2 cellular contexts compared by ENCODE assay signal in the genomic region with DNA sequence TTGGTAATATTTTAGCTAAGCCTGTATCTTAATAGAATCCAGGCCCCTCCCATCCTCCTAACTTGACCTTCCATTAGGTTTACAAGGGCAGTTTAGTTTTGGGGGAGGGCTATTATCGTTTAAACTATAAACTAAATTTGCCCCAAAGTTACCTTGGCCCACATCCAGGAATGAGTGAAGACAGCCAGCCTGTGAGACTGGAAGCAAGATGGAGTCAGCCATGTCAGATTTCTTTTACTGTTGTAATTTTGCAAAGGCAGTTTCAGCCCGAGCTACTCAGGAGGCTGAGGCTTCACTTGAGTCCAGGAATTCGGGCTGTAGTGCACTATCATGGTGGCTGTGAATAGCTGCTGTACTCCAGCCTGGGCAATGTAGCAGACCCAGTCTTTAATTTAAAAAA.
TF ChIP-seq lines count a peak whose summit lies in the region.

No MANE protein-coding gene starts in this region.

TF ChIP-seq in HCT116, 20 proteins besides CTCF, POLR2A, EP300 and RAD21 (continued from another document):
- no peak for TF ChIP-seq YY1 (IDR thresholded peaks at IDR 0.05; ENCODE audit: extremely low read depth, insufficient replicate concordance, low read depth, low read length)
- no peak for TF ChIP-seq FOSL1 (IDR thresholded peaks at IDR 0.05; ENCODE audit: low read depth)
- TF ChIP-seq, protein P1, sequence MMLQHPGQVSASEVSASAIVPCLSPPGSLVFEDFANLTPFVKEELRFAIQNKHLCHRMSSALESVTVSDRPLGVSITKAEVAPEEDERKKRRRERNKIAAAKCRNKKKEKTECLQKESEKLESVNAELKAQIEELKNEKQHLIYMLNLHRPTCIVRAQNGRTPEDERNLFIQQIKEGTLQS (IDR thresholded peaks at IDR 0.05) = no peak
- no peak for TF ChIP-seq MAX (IDR thresholded peaks at IDR 0.05)
- no peak for TF ChIP-seq EZH2 (IDR thresholded peaks at IDR 0.05)
- TF ChIP-seq SP1 (IDR thresholded peaks at IDR 0.05; ENCODE audit: low read depth) = no peak
- TF ChIP-seq JUND (IDR thresholded peaks at IDR 0.05) = no peak
- TF ChIP-seq EGR1 (IDR thresholded peaks at IDR 0.05; ENCODE audit: low read depth) = no peak
- TF ChIP-seq, protein P2, sequence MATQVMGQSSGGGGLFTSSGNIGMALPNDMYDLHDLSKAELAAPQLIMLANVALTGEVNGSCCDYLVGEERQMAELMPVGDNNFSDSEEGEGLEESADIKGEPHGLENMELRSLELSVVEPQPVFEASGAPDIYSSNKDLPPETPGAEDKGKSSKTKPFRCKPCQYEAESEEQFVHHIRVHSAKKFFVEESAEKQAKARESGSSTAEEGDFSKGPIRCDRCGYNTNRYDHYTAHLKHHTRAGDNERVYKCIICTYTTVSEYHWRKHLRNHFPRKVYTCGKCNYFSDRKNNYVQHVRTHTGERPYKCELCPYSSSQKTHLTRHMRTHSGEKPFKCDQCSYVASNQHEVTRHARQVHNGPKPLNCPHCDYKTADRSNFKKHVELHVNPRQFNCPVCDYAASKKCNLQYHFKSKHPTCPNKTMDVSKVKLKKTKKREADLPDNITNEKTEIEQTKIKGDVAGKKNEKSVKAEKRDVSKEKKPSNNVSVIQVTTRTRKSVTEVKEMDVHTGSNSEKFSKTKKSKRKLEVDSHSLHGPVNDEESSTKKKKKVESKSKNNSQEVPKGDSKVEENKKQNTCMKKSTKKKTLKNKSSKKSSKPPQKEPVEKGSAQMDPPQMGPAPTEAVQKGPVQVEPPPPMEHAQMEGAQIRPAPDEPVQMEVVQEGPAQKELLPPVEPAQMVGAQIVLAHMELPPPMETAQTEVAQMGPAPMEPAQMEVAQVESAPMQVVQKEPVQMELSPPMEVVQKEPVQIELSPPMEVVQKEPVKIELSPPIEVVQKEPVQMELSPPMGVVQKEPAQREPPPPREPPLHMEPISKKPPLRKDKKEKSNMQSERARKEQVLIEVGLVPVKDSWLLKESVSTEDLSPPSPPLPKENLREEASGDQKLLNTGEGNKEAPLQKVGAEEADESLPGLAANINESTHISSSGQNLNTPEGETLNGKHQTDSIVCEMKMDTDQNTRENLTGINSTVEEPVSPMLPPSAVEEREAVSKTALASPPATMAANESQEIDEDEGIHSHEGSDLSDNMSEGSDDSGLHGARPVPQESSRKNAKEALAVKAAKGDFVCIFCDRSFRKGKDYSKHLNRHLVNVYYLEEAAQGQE (IDR thresholded peaks at IDR 0.05; ENCODE audit: low read depth) = no peak
- no peak for TF ChIP-seq EZH2phosphoT487 (IDR thresholded peaks at IDR 0.05; ENCODE audit: borderline replicate concordance)
- TF ChIP-seq CEBPB (IDR thresholded peaks at IDR 0.05; ENCODE audit: low read depth) = no peak
- TF ChIP-seq ELF1 (IDR thresholded peaks at IDR 0.05; ENCODE audit: borderline replicate concordance, low read depth) = no peak

TF ChIP-seq in endothelial cell of umbilical vein, 7 proteins besides CTCF, POLR2A, EP300 and RAD21 (continued from another document):
- TF ChIP-seq MAX (IDR thresholded peaks at IDR 0.05; ENCODE audit: insufficient read depth, insufficient read length) (no peak), GATA2 (IDR thresholded peaks at IDR 0.05; ENCODE audit: insufficient read depth, insufficient read length, low read depth, low read length) (no peak), JUN (IDR thresholded peaks at IDR 0.05; ENCODE audit: borderline replicate concordance, insufficient read depth, insufficient read length, low read depth) (no peak)
